In genomic region chr4:155376387-155377268, GRCh38 we compare ENCODE assay signal across 8 cellular contexts. TPM values are rescaled to one million over a fixed set of nuclear protein-coding genes. Genes with fewer than 3 reads are reported as not detected.
DNase-seq lines count a peak whose midpoint lies in the region; ATAC-seq lines count a peak whose summit lies in the region.

Gene MAP9 (minus strand): TSS chr4:155376965. CDS start chr4:155375850, 1,115 bp downstream.

- ATAC-seq in GM18909 (IDR thresholded peaks at IDR 0.05; ENCODE audit: poor library complexity, unreplicated experiment) (peak; percentile 99), HG03139 (IDR thresholded peaks at IDR 0.05; ENCODE audit: unreplicated experiment) (peak; percentile 99)

- peak within 1 kb of the TSS; percentile 91 for H3K9ac ChIP-seq in endocrine pancreas (ENCODE audit: control insufficient read depth, insufficient read depth, low read length)

- H3K9me3 ChIP-seq in endocrine pancreas (ENCODE audit: control insufficient read depth, low read length) (no peaks in the 10 kb centered on the region), mesodermal cell (ENCODE audit: control insufficient read depth, low read length) (no peaks in the 10 kb centered on the region)

- H3K27me3 ChIP-seq in endocrine pancreas (ENCODE audit: control insufficient read depth, insufficient read depth, low read length) = no peaks in the 10 kb centered on the region

- H3K36me3 ChIP-seq in endocrine pancreas (ENCODE audit: control insufficient read depth, insufficient read depth, low read length) (no peaks in the 10 kb centered on the region), mesodermal cell (ENCODE audit: control insufficient read depth, insufficient read depth, low read length) (no peaks in the 10 kb centered on the region)

- peaks cover 13% of the 10 kb centered on the region for H3K4me1 ChIP-seq in endocrine pancreas (ENCODE audit: control insufficient read depth, insufficient read depth, low read length)
- no peaks in the 10 kb centered on the region for H3K4me1 ChIP-seq in mesodermal cell (ENCODE audit: control insufficient read depth, insufficient read depth, low read length, poor library complexity, severe bottlenecking)

- 9 to 11% methylated on average over 46 to 58 of the region's 66 CpGs for WGBS in mesodermal cell (ENCODE audit: insufficient coverage in 2 of 2), 2 experiments

- H3K4me3 ChIP-seq in endocrine pancreas (ENCODE audit: control insufficient read depth, insufficient read depth, low read length) (peak within 1 kb of the TSS; percentile 97), mesodermal cell (ENCODE audit: extremely low read depth, insufficient read depth, low read length, poor library complexity, severe bottlenecking) (peak within 1 kb of the TSS; percentile 61)

- peak; percentile 83 for DNase-seq in ACHN
- DNase-seq in NCI-H510A (lab: John Stamatoyannopoulos, UW) = peak; percentile 94
- peak; percentile 54 to 76 (median 74) for DNase-seq in activated CD8-positive, alpha-beta memory T cell treated with anti-CD3 and anti-CD28 coated beads for 48 hours (ENCODE audit: low read depth in 2 of 3, low spot score in 2 of 3)
- DNase-seq in stimulated activated CD8-positive, alpha-beta memory T cell treated with anti-CD3 and anti-CD28 coated beads, Interleukin-15, amount 100 ng/mL, for 24 hours (ENCODE audit: low read depth) = peak; percentile 52

- in situ Hi-C loops in ACHN (cut with HindIII; ENCODE audit: low pct_ligation_motif_present, low pct_unique_long_range_greater_than_20kb, low sequenced_read_pairs) = no loop called here

- H3K27ac ChIP-seq in mesodermal cell (ENCODE audit: low read depth, low read length, severe bottlenecking) = peak within 1 kb of the TSS; percentile 37

RNA-seq across cellular contexts. Expression of gene MAP9, which starts in this region (rescaled TPM):
- polyA plus RNA-seq in mesodermal cell (2013, experiment 1 of 2) = 10.9 TPM
- 13.3 TPM for polyA plus RNA-seq in mesodermal cell (2013, experiment 2 of 2)

Comparison
In these comparisons a context has a peak if more than half of its experiments do, and no peak if none do; other contexts are left out.
1. Peak in every context shown above with its lines: DNase-seq, ATAC-seq, H3K4me3 ChIP-seq and H3K27ac ChIP-seq.